In genomic region chr19:40304306-40304705, GRCh38 we compare ENCODE assay signal across 10 cellular contexts.
"Had no signal": no experiment of that assay in that cellular context is flagged by ENCODE, and none has a peak within 500 bp of the region (broad histone marks: within the 10 kb centered on the region; RNA-seq: fewer than 3 reads in every experiment).

No MANE protein-coding gene starts in this region.

- H3K36me3 ChIP-seq: lower lobe of right lung, right atrium auricular region, tibial artery had no signal

- H3K27me3 ChIP-seq: right atrium auricular region, tibial artery had no signal

- ATAC-seq: activated CD4-positive, CD25-positive, alpha-beta regulatory T cell treated with anti-CD3 and anti-CD28 coated beads, Interleukin-2, amount 50 U/mL, for 24 hours; lower lobe of right lung; T-helper 17 cell had no signal

- H3K36me3 Mint-ChIP-seq: naive B cell had no signal

- H3K27me3 Mint-ChIP-seq: naive B cell, T-helper 17 cell had no signal

- H3K4me2 ChIP-seq: smooth muscle cell had no signal

- H3K9me3 Mint-ChIP-seq: naive B cell had no signal

- H3K9me3 ChIP-seq: lower lobe of right lung, right atrium auricular region, tibial artery had no signal

- H3K4me1 ChIP-seq: lower lobe of right lung, right atrium auricular region, tibial artery had no signal

- DNase-seq: activated naive CD4-positive, alpha-beta T cell; activated T-cell treated with anti-CD3 and anti-CD28 coated beads, Interleukin-2, amount 50 U/mL, for 48 hours; glutamatergic neuron; lower lobe of right lung; naive B cell; T-helper 17 cell; tibial artery had no signal

- H3K27ac ChIP-seq: lower lobe of right lung, right atrium auricular region, tibial artery had no signal

- H3K4me3 ChIP-seq: lower lobe of right lung, right atrium auricular region, smooth muscle cell, tibial artery had no signal

- H3K4me3 Mint-ChIP-seq: naive B cell, T-helper 17 cell had no signal

- H3K27ac Mint-ChIP-seq: naive B cell, T-helper 17 cell had no signal
